In the genomic region with DNA sequence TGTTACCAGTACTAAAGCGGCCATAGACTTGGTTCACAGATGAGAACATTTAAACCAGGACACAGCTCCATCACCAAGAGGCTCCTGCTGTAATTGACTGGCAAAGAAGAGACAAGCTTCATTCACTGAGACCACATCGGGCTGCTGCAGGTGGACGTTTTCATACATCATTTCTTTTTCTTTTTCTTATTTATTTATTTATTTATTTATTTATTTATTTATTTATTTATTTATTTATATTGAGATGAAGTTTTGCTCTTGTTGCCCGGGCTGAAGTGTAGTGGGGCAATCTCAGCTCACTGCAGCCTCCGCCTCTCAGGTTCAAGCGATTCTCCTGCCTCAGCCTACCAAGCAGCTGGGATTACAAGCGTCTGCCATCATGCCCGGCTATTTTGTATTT, we compare ENCODE assay signal across 11 cellular contexts. TPM values are rescaled to one million over a fixed set of nuclear protein-coding genes. Genes with fewer than 3 reads are reported as not detected.
"Had no signal": no experiment of that assay in that cellular context is flagged by ENCODE, and none has a peak within 500 bp of the region (broad histone marks: within the 10 kb centered on the region; RNA-seq: fewer than 3 reads in every experiment).

No MANE protein-coding gene starts in this region.

- FAIRE-seq: H1, H54 had no signal

- DNase-seq: GOT3, H7, H9, HFFc6 had no signal

- H3K4me2 ChIP-seq: GM23338 had no signal

- H3K4me1 ChIP-seq: HAP-1 had no signal

- H3K9me3 ChIP-seq: HAP-1 had no signal

- ATAC-seq: GM23338, HCT116 had no signal

- H3K36me3 ChIP-seq: HAP-1 had no signal

- H3K4me3 ChIP-seq: GM23248, GM23338, HAP-1 had no signal

- H3K27ac ChIP-seq: GM23248 had no signal

RNA-seq across cellular contexts. Expression of gene NMS, which starts 58.9 kb away (rescaled TPM):
- total RNA-seq: GM23248, GM23338, H1, H4, H7, H9, HFFc6 had no signal
- polyA plus RNA-seq: GM23248, GM23338, H1 had no signal
